16 cellular contexts compared by ENCODE assay signal in genomic region chr19:4679416-4679815, GRCh38. TPM values are rescaled to one million over a fixed set of nuclear protein-coding genes. Genes with fewer than 3 reads are reported as not detected.
DNase-seq lines count a peak whose midpoint lies in the region; ATAC-seq and TF ChIP-seq lines count a peak whose summit lies in the region.
"Had no signal": no experiment of that assay in that cellular context is flagged by ENCODE, and none has a peak within 500 bp of the region (broad histone marks: within the 10 kb centered on the region; RNA-seq: fewer than 3 reads in every experiment).

No MANE protein-coding gene starts in this region.

- no peaks in the 10 kb centered on the region for H3K4me1 ChIP-seq in thymus (ENCODE audit: control insufficient read depth, insufficient read depth, low read length)
- H3K4me1 ChIP-seq: SJSA1 had no signal

- peaks cover 5% of the 10 kb centered on the region for H3K36me3 ChIP-seq in H7 (replicated peaks; ENCODE audit: control insufficient read depth, insufficient read depth, low read length)
- peaks cover 74% of the 10 kb centered on the region for H3K36me3 ChIP-seq in thymus (ENCODE audit: control insufficient read depth, insufficient read depth)

- peak; percentile 78 for DNase-seq in H7
- DNase-seq in RWPE1 (ENCODE audit: low spot score) = no peak
- DNase-seq in NCI-H446 treated with DMSO at 0.1 percent for 48 hours (lab: John Stamatoyannopoulos, UW) = no peak
- DNase-seq in stimulated activated CD4-positive, alpha-beta T cell treated with anti-CD3 and anti-CD28 coated beads, Interleukin-15, amount 100 ng/mL, for 24 hours = no peak
- DNase-seq: AML-193, DMS79, HCEC 1CT, KBM-7, NCI-H1694 treated with DMSO at 0.1 percent for 48 hours, NCI-H510A treated with DMSO at 0.1 percent for 48 hours, PC-9 had no signal

- ATAC-seq in GM19452 (IDR thresholded peaks at IDR 0.05; ENCODE audit: unreplicated experiment) = no peak

- H3K27me3 ChIP-seq in H7 (ENCODE audit: control insufficient read depth, insufficient read depth, low read length) (no peaks in the 10 kb centered on the region), thymus (ENCODE audit: control insufficient read depth, insufficient read depth) (no peaks in the 10 kb centered on the region)
- H3K27me3 ChIP-seq: SJSA1 had no signal

- H3K9me3 ChIP-seq in iPS-18c (ENCODE audit: control insufficient read depth, insufficient read depth, low read length) (no peaks in the 10 kb centered on the region), thymus (ENCODE audit: control insufficient read depth) (no peaks in the 10 kb centered on the region)
- H3K9me3 ChIP-seq: SJSA1 had no signal

- peak overlapping the region; percentile 100 for H3K27ac ChIP-seq in RWPE1
- peak overlapping the region; percentile 11 for H3K27ac ChIP-seq in thymus (ENCODE audit: low read depth)
- H3K27ac ChIP-seq: C4-2B, PC-9, SJSA1 had no signal

- TF ChIP-seq CTCF in RWPE1 (conservative IDR thresholded peaks at IDR 0.05; ENCODE audit: low read depth) = no peak

- peak overlapping the region; percentile 33 for H3K4me3 ChIP-seq in H7 (ENCODE audit: insufficient read depth, low read depth, low read length)
- peak overlapping the region; percentile 36; the same call in 1 of the 2 replicates for H3K4me3 ChIP-seq in iPS-18c (ENCODE audit: insufficient read depth, low read depth, low read length)
- H3K4me3 ChIP-seq in thymus (ENCODE audit: low read length) = no peak overlapping the region
- H3K4me3 ChIP-seq: PC-9, SJSA1 had no signal

- 93% methylated on average over 18 of the region's 18 CpGs for WGBS in thymus

- CTCF ChIA-PET in RWPE1 (lab: Yijun Ruan, JAX) = no interaction called here

- POLR2A ChIA-PET in RWPE1 (lab: Yijun Ruan, JAX; ENCODE audit: low non-redundant PET) = interaction anchor here (0.5 kb wide), 1 partner anchor 35 kb away, joined by 7 read pairs; no protein-coding TSS in a partner anchor

RNA-seq across cellular contexts. Expression of gene MYDGF, which starts 9.3 kb away (rescaled TPM):
- total RNA-seq in H7 (2014; rRNA removed; shearing (Covaris generic)) = 90.2 and 92.2 TPM in 2 replicates
- 53.5 TPM for polyA plus RNA-seq in thymus

RNA-seq across cellular contexts. Expression of gene TNFAIP8L1, which starts 40.1 kb away (rescaled TPM):
- 9.4 and 11.1 TPM in 2 replicates for total RNA-seq in H7 (2014; rRNA removed; shearing (Covaris generic))
- polyA plus RNA-seq in thymus = 6.9 TPM

RNA-seq across cellular contexts. Expression of gene DPP9, which starts 44.2 kb away (rescaled TPM):
- 36.2 and 41.7 TPM in 2 replicates for total RNA-seq in H7 (2014; rRNA removed; shearing (Covaris generic))
- polyA plus RNA-seq in thymus = 37.9 TPM
